In the genomic region with DNA sequence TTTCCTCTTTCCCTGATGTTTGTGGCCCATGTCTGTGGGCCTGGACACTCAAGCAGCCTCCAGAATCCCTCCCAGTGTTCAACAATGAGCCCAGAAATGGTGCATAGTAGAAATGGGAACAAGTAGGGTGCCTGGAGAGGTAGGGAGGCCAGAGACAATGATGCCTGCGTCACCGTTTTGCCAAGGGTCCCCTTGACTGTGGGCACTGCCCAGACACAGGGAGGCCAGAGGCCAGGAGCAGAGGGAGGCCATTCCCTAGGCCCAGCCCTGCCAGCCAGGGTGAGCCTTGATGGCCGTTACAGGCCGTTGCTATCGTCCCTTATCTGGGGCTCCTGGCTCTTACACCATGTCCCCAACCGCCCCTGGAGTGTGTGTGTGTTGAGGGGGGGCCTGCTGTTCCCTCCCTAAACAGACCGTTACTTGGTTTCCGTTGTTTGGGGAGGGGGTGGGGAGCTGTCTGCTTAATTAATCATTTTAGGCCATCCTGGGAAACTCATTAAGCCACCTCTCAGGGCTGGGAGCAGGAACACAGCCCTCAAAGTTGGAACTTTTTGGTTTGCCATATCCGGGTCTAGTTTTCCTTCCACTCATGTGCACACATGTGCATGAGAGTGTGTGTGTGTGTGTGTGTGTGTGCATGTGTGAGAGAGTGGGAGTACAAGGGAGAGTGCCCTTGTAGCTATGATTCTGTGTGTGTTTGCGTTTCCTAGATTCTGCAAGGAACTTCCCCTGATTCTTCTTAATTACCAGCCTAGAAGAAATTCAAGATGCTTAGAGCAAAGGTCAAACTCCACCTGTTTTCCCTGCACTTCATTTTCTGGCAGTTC, we compare ENCODE assay signal across 9 cellular contexts.
DNase-seq lines count a peak whose midpoint lies in the region; ATAC-seq and TF ChIP-seq lines count a peak whose summit lies in the region.
"Had no signal": no experiment of that assay in that cellular context is flagged by ENCODE, and none has a peak within 500 bp of the region (broad histone marks: within the 10 kb centered on the region; RNA-seq: fewer than 3 reads in every experiment).

No MANE protein-coding gene starts in this region.

- no peaks in the 10 kb centered on the region for H3K9me3 ChIP-seq in aorta (ENCODE audit: control insufficient read depth, low read length)

- no peaks in the 10 kb centered on the region for H3K27me3 ChIP-seq in aorta (ENCODE audit: control insufficient read depth in 1 of 2, insufficient read depth in 2 of 2, low read length in 1 of 2)

- H3K4me1 ChIP-seq in aorta (ENCODE audit: control insufficient read depth in 1 of 2, insufficient read depth in 2 of 2, low read length in 2 of 2): peaks cover under 1 to 5% of the 10 kb centered on the region in 2 donors

- peak overlapping the region; percentile 95 for H3K27ac Mint-ChIP-seq in neural crest cell (ENCODE audit: unreplicated experiment)
- H3K27ac Mint-ChIP-seq in activated CD4-positive, alpha-beta T cell treated with anti-CD3 and anti-CD28 coated beads, Interleukin-2, amount 10 ng/mL, durations not matched to agents 24 days and 14 days: no peak overlapping the region

- no peaks in the 10 kb centered on the region for H3K9me3 Mint-ChIP-seq in neural crest cell
- no peaks in the 10 kb centered on the region for H3K9me3 Mint-ChIP-seq in activated CD4-positive, alpha-beta T cell treated with anti-CD3 and anti-CD28 coated beads, Interleukin-2, amount 10 ng/mL, durations not matched to agents 24 days and 14 days

- intact Hi-C loops in aorta (cut with DNase I) (loop anchor here in 1 of 2 donors (5.0 kb wide), 1 partner anchor 50 kb away; no protein-coding TSS in a partner anchor), head of caudate nucleus (cut with DNase I) (loop anchor here (10.0 kb wide), 1 partner anchor 93 kb away; no protein-coding TSS in a partner anchor)
- intact Hi-C loops in activated CD4-positive, alpha-beta T cell treated with anti-CD3 and anti-CD28 coated beads, Interleukin-2, amount 10 ng/mL, durations not matched to agents 24 days and 14 days (cut with micrococcal nuclease): loop anchor here (10.0 kb wide), 1 partner anchor 73 kb away; no protein-coding TSS in a partner anchor

- 8 to 12% methylated on average over 10 of the region's 10 CpGs for WGBS in aorta, 2 donors

- peak overlapping the region; percentile 94 to 99 for H3K27ac ChIP-seq in aorta (ENCODE audit: low read depth in 1 of 2, low read length in 2 of 2)

- no peaks in the 10 kb centered on the region for H3K36me3 Mint-ChIP-seq in neural crest cell (ENCODE audit: low read depth)
- no peaks in the 10 kb centered on the region for H3K36me3 Mint-ChIP-seq in activated CD4-positive, alpha-beta T cell treated with anti-CD3 and anti-CD28 coated beads, Interleukin-2, amount 10 ng/mL, durations not matched to agents 24 days and 14 days (ENCODE audit: low read depth)

- no peak for TF ChIP-seq CTCF in neural crest cell (conservative IDR thresholded peaks at IDR 0.05)

- peak overlapping the region; percentile 62 for H3K4me3 Mint-ChIP-seq in neural crest cell
- H3K4me3 Mint-ChIP-seq in activated CD4-positive, alpha-beta T cell treated with anti-CD3 and anti-CD28 coated beads, Interleukin-2, amount 10 ng/mL, durations not matched to agents 24 days and 14 days: no peak overlapping the region

- DNase-seq in SKM-1 treated with dmso at 0.1 percent for 144 hours (lab: John Stamatoyannopoulos, UW; ENCODE audit: unreplicated experiment): peak; percentile 13
- DNase-seq in SKM-1 (lab: John Stamatoyannopoulos, UW; ENCODE audit: unreplicated experiment): no peak
- DNase-seq in erythroblast (lab: John Stamatoyannopoulos, UW): peak; percentile 71 to 88
- DNase-seq in neural crest cell (ENCODE audit: low read depth, low spot score): no peak
- DNase-seq in aorta: peak; percentile 33 to 74
- DNase-seq in DMS 273 treated with DMSO at 0.1 percent for 48 hours (lab: John Stamatoyannopoulos, UW): no peak
- DNase-seq in head of caudate nucleus: no peak
- no peak for DNase-seq in activated CD4-positive, alpha-beta T cell treated with anti-CD3 and anti-CD28 coated beads, Interleukin-2, amount 10 ng/mL, durations not matched to agents 24 days and 14 days
- DNase-seq: MV-4-11 had no signal

- no peak for ATAC-seq in aorta (ENCODE audit: low FRiP score)

- no peaks in the 10 kb centered on the region for H3K36me3 ChIP-seq in aorta (ENCODE audit: control insufficient read depth in 1 of 2, insufficient read depth in 2 of 2, low read length in 1 of 2)

- no peak overlapping the region for H3K4me3 ChIP-seq in aorta (ENCODE audit: low read length in 2 of 2)

- H3K4me1 Mint-ChIP-seq in neural crest cell: peaks cover 73% of the 10 kb centered on the region
- no peaks in the 10 kb centered on the region for H3K4me1 Mint-ChIP-seq in activated CD4-positive, alpha-beta T cell treated with anti-CD3 and anti-CD28 coated beads, Interleukin-2, amount 10 ng/mL, durations not matched to agents 24 days and 14 days

- TF ChIP-seq POLR2A in erythroblast (IDR thresholded peaks at IDR 0.05; ENCODE audit: low read length): peak; percentile 85

- H3K27me3 Mint-ChIP-seq in neural crest cell (ENCODE audit: low read depth): no peaks in the 10 kb centered on the region
- no peaks in the 10 kb centered on the region for H3K27me3 Mint-ChIP-seq in activated CD4-positive, alpha-beta T cell treated with anti-CD3 and anti-CD28 coated beads, Interleukin-2, amount 10 ng/mL, durations not matched to agents 24 days and 14 days

Comparison
In these comparisons a context has a peak if more than half of its experiments do, and no peak if none do; other contexts are left out.
1. DNase-seq: peak in SKM-1 treated with dmso at 0.1 percent for 144 hours (single experiment), erythroblast (2 of 2) and aorta (2 of 2); none in SKM-1 (single experiment), neural crest cell (single experiment), DMS 273 treated with DMSO at 0.1 percent for 48 hours (single experiment), head of caudate nucleus (0 of 42) and activated CD4-positive, alpha-beta T cell treated with anti-CD3 and anti-CD28 coated beads, Interleukin-2, amount 10 ng/mL, durations not matched to agents 24 days and 14 days (single experiment).